ENCODE assay signal across 18 cellular contexts in the genomic region with DNA sequence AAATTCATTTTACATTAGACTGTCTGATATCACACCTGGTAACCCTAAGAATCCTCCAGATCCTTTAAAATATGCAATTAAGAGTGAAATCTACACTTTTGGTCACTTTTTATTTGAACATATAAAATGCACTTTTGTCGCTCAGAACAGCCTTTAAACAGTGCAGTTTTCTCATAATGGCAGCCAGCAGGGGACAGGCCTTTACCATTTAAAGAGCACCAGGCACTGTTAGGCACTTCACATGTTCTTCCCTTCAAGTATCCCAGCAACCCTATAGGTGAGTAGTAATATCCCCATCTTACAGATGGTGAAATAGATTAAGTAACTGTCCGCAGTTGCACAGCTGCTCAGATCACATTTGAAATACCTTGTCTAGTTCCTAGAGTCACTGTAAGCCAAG. TPM values are rescaled to one million over a fixed set of nuclear protein-coding genes. Genes with fewer than 3 reads are reported as not detected.
DNase-seq lines count a peak whose midpoint lies in the region; ATAC-seq and TF ChIP-seq lines count a peak whose summit lies in the region.
"Had no signal": no experiment of that assay in that cellular context is flagged by ENCODE, and none has a peak within 500 bp of the region (broad histone marks: within the 10 kb centered on the region; RNA-seq: fewer than 3 reads in every experiment).

No MANE protein-coding gene starts in this region.

- TF ChIP-seq CTCF in C4-2B (conservative IDR thresholded peaks at IDR 0.05) = peak; percentile 8; the same call in 1 of the 2 replicates
- TF ChIP-seq CTCF in mammary epithelial cell (conservative IDR thresholded peaks at IDR 0.05 in 1 of 2, IDR thresholded peaks at IDR 0.05 in 1 of 2; ENCODE audit: extremely low read depth in 1 of 2, insufficient read depth in 1 of 2, low read depth in 1 of 2, low read length in 2 of 2) = peak; percentile 6 to 18
- peak; percentile 29 for TF ChIP-seq CTCF in neural progenitor cell (IDR thresholded peaks at IDR 0.05)
- no peak for TF ChIP-seq CTCF in psoas muscle (IDR thresholded peaks at IDR 0.05)
- no peak for TF ChIP-seq CTCF in esophagus squamous epithelium (IDR thresholded peaks at IDR 0.05)

- TF ChIP-seq POLR2A in esophagus squamous epithelium (IDR thresholded peaks at IDR 0.05) = no peak

- no peaks in the 10 kb centered on the region for H4K20me1 ChIP-seq in mammary epithelial cell (ENCODE audit: insufficient read depth, low read length)
- H4K20me1 ChIP-seq in neural progenitor cell (ENCODE audit: low read depth) = no peaks in the 10 kb centered on the region

- DNase-seq in mammary epithelial cell (no peak), neural progenitor cell (ENCODE audit: low spot score) (no peak), OCI-M2 (lab: John Stamatoyannopoulos, UW; ENCODE audit: unreplicated experiment) (no peak), psoas muscle (no peak), esophagus squamous epithelium (lab: John Stamatoyannopoulos, UW) (no peak)
- DNase-seq: activated CD8-positive, alpha-beta memory T cell treated with anti-CD3 and anti-CD28 coated beads for 24 hours; colonic mucosa; kidney glomerular epithelial cell; naive thymus-derived CD8-positive, alpha-beta T cell; NCI-H1436; NCI-H2171 treated with DMSO at 0.1 percent for 48 hours; NCI-H748 treated with DMSO at 0.1 percent for 48 hours; OCI-M1; stimulated activated naive CD8-positive, alpha-beta T cell treated with anti-CD3 and anti-CD28 coated beads, Interleukin-15, amount 100 ng/mL, for 72 hours; transverse colon had no signal

- H3K9ac ChIP-seq in mammary epithelial cell (ENCODE audit: insufficient read depth, low read length) (no peak overlapping the region), neural progenitor cell (no peak overlapping the region)

- H3K36me3 ChIP-seq in mammary epithelial cell (ENCODE audit: insufficient read depth, low read length) (no peaks in the 10 kb centered on the region), neural progenitor cell (no peaks in the 10 kb centered on the region), psoas muscle (ENCODE audit: insufficient read depth in 1 of 2, low read depth in 1 of 2) (no peaks in the 10 kb centered on the region), esophagus squamous epithelium (no peaks in the 10 kb centered on the region)
- H3K36me3 ChIP-seq: colonic mucosa, transverse colon had no signal

- dilution Hi-C loops in mammary epithelial cell (cut with HindIII; ENCODE audit: low sequenced_read_pairs) = no loop called here

- H3K27ac ChIP-seq in C4-2B = no peak overlapping the region
- no peak overlapping the region for H3K27ac ChIP-seq in mammary epithelial cell (ENCODE audit: insufficient read depth, low read depth, low read length)
- no peak overlapping the region for H3K27ac ChIP-seq in neural progenitor cell
- no peak overlapping the region for H3K27ac ChIP-seq in psoas muscle
- H3K27ac ChIP-seq in esophagus squamous epithelium = no peak overlapping the region
- H3K27ac ChIP-seq: colonic mucosa, transverse colon had no signal

- H3K4me3 ChIP-seq in mammary epithelial cell (replicated peaks in 1 of 3; ENCODE audit: insufficient read depth in 1 of 3, low read depth in 2 of 3, low read length in 3 of 3) (no peak overlapping the region), neural progenitor cell (no peak overlapping the region), psoas muscle (no peak overlapping the region), esophagus squamous epithelium (no peak overlapping the region)
- H3K4me3 ChIP-seq: colonic mucosa, transverse colon had no signal

- WGBS in mammary epithelial cell (ENCODE audit: low coverage, missing lambda C conversion rate) = 97% methylated on average over 2 of the region's 2 CpGs
- WGBS in psoas muscle, 3 donors = 91 to 97% (median 91%) methylated on average over 2 of the region's 2 CpGs
- WGBS in esophagus squamous epithelium, 2 donors = 94 to 100% methylated on average over 2 of the region's 2 CpGs

- H3K79me2 ChIP-seq in mammary epithelial cell (ENCODE audit: insufficient read depth, low read length) (no peaks in the 10 kb centered on the region), neural progenitor cell (ENCODE audit: low read depth) (no peaks in the 10 kb centered on the region)

- H3K27ac Mint-ChIP-seq in neural progenitor cell = no peak overlapping the region
- H3K27ac Mint-ChIP-seq: activated naive CD4-positive, alpha-beta T cell treated with anti-CD3 and anti-CD28 coated beads, Interleukin-2, amount 50 U/mL, for 72 hours; naive thymus-derived CD8-positive, alpha-beta T cell; stimulated activated naive CD8-positive, alpha-beta T cell treated with anti-CD3 and anti-CD28 coated beads, Interleukin-15, amount 100 ng/mL, for 72 hours had no signal

- H3K27me3 ChIP-seq in mammary epithelial cell (ENCODE audit: insufficient read depth, low read length) (no peaks in the 10 kb centered on the region), neural progenitor cell (no peaks in the 10 kb centered on the region), psoas muscle (ENCODE audit: insufficient read depth in 3 of 3, low read length in 2 of 3) (peaks cover 0 to 2% (median 0%) of the 10 kb centered on the region in 3 donors), esophagus squamous epithelium (peaks cover 0 to 11% (median 0%) of the 10 kb centered on the region in 4 donors)
- H3K27me3 ChIP-seq: colonic mucosa, transverse colon had no signal

- H3K27me3 Mint-ChIP-seq in neural progenitor cell (ENCODE audit: insufficient read depth, low read depth) = peaks cover 2% of the 10 kb centered on the region

- CTCF ChIA-PET in mammary epithelial cell (lab: Charles Lee; ENCODE audit: low non-redundant PET) = no interaction called here

- H3K36me3 Mint-ChIP-seq in neural progenitor cell = no peaks in the 10 kb centered on the region
- H3K36me3 Mint-ChIP-seq: activated naive CD4-positive, alpha-beta T cell treated with anti-CD3 and anti-CD28 coated beads, Interleukin-2, amount 50 U/mL, for 72 hours; naive thymus-derived CD8-positive, alpha-beta T cell had no signal

- no peak for TF ChIP-seq EP300 in Ishikawa (IDR thresholded peaks at IDR 0.05; ENCODE audit: borderline replicate concordance)

- no TSS peak for BruUV-seq in mammary epithelial cell (replicated peaks; lab: Mats Ljungman, UMichigan)

- no peaks in the 10 kb centered on the region for H3K9me3 ChIP-seq in mammary epithelial cell (replicated peaks; ENCODE audit: insufficient read depth, low read length)
- H3K9me3 ChIP-seq in neural progenitor cell (ENCODE audit: low read depth) = no peaks in the 10 kb centered on the region
- no peaks in the 10 kb centered on the region for H3K9me3 ChIP-seq in psoas muscle
- H3K9me3 ChIP-seq in esophagus squamous epithelium = no peaks in the 10 kb centered on the region
- H3K9me3 ChIP-seq: colonic mucosa, transverse colon had no signal

- peak; percentile 28; the same call in 1 of the 2 replicates for TF ChIP-seq RAD21 in Ishikawa (IDR thresholded peaks at IDR 0.05; ENCODE audit: low read depth)

- H3K4me2 ChIP-seq in mammary epithelial cell (ENCODE audit: insufficient read depth, low read depth, low read length) (no peak overlapping the region), neural progenitor cell (no peak overlapping the region)

- H3K9me3 Mint-ChIP-seq in neural progenitor cell = no peaks in the 10 kb centered on the region
- H3K9me3 Mint-ChIP-seq: activated naive CD4-positive, alpha-beta T cell treated with anti-CD3 and anti-CD28 coated beads, Interleukin-2, amount 50 U/mL, for 72 hours; naive thymus-derived CD8-positive, alpha-beta T cell; stimulated activated naive CD8-positive, alpha-beta T cell treated with anti-CD3 and anti-CD28 coated beads, Interleukin-15, amount 100 ng/mL, for 72 hours had no signal

- in situ Hi-C loops in mammary epithelial cell (cut with MboI; ENCODE audit: low sequenced_read_pairs in 2 of 2) = loop anchor here in 1 of 2 donors (10.0 kb wide), 1 partner anchor 259 kb away; no protein-coding TSS in a partner anchor

- H3F3A ChIP-seq in neural progenitor cell (ENCODE audit: low read depth) = no peaks in the 10 kb centered on the region

- no peak overlapping the region for H2AFZ ChIP-seq in mammary epithelial cell (ENCODE audit: low read depth, low read length)
- no peak overlapping the region for H2AFZ ChIP-seq in neural progenitor cell (replicated peaks)

- H3K4me1 Mint-ChIP-seq in neural progenitor cell = peaks cover 2% of the 10 kb centered on the region
- H3K4me1 Mint-ChIP-seq: stimulated activated naive CD8-positive, alpha-beta T cell treated with anti-CD3 and anti-CD28 coated beads, Interleukin-15, amount 100 ng/mL, for 72 hours had no signal

- intact Hi-C loops in mammary epithelial cell (cut with micrococcal nuclease) (loop anchor here (2.0 kb wide), 1 partner anchor 249 kb away; no protein-coding TSS in a partner anchor), psoas muscle (cut with DNase I) (no loop called here), esophagus squamous epithelium (cut with DNase I) (no loop called here)

- H3K4me1 ChIP-seq in mammary epithelial cell (ENCODE audit: insufficient read depth, low read length) (no peaks in the 10 kb centered on the region), neural progenitor cell (no peaks in the 10 kb centered on the region), psoas muscle (no peaks in the 10 kb centered on the region), esophagus squamous epithelium (no peaks in the 10 kb centered on the region)
- H3K4me1 ChIP-seq: colonic mucosa, transverse colon had no signal

- ATAC-seq in psoas muscle = no peak
- ATAC-seq: activated naive CD4-positive, alpha-beta T cell treated with anti-CD3 and anti-CD28 coated beads, Interleukin-2, amount 50 U/mL, for 72 hours; naive thymus-derived CD8-positive, alpha-beta T cell; stimulated activated naive CD8-positive, alpha-beta T cell treated with anti-CD3 and anti-CD28 coated beads, Interleukin-15, amount 100 ng/mL, for 72 hours had no signal

- no peak overlapping the region for H3K4me3 Mint-ChIP-seq in neural progenitor cell
- H3K4me3 Mint-ChIP-seq: naive thymus-derived CD8-positive, alpha-beta T cell; stimulated activated naive CD8-positive, alpha-beta T cell treated with anti-CD3 and anti-CD28 coated beads, Interleukin-15, amount 100 ng/mL, for 72 hours had no signal

TF ChIP-seq in Ishikawa, 13 proteins besides CTCF, POLR2A, EP300 and RAD21 (continues in another document):
- no peak for TF ChIP-seq NFIC (IDR thresholded peaks at IDR 0.05)
- no peak for TF ChIP-seq EGR1 (IDR thresholded peaks at IDR 0.05)

RNA-seq across cellular contexts. Expression of gene SAMD4A, which starts 11.3 kb away (rescaled TPM):
- total RNA-seq in mammary epithelial cell = 10 to 100 TPM; 42.0 to 48.8 TPM
- 5.6 TPM for polyA plus RNA-seq in mammary epithelial cell
- polyA minus RNA-seq in mammary epithelial cell = 61.9 TPM
- total RNA-seq in neural progenitor cell (ENCODE audit: low replicate concordance) = 4.3 and 4.6 TPM in 2 replicates
- 100 to 1,000 TPM in 1 of 4 donors, 10 to 100 TPM in 3; 66.7 to 139 (median 76.3) TPM for total RNA-seq in psoas muscle
- polyA plus RNA-seq in psoas muscle = 10 to 100 TPM in 2 of 3 donors, 1 to 10 TPM in 1; 9.6 to 67.9 (median 22.1) TPM
- total RNA-seq in esophagus squamous epithelium = 10 to 100 TPM in 1 of 4 donors, 1 to 10 TPM in 3; 2.9 to 19.5 (median 3.9) TPM
- polyA plus RNA-seq: naive thymus-derived CD8-positive, alpha-beta T cell had no signal

RNA-seq across cellular contexts. Expression of gene CGRRF1, which starts 45.9 kb away (rescaled TPM):
- total RNA-seq in mammary epithelial cell (10 to 100 TPM; 14.3 to 16.4 TPM), neural progenitor cell (ENCODE audit: low replicate concordance) (29.6 and 36.1 TPM in 2 replicates), psoas muscle (10 to 100 TPM; 14.1 to 25.8 (median 22.7) TPM), esophagus squamous epithelium (10 to 100 TPM in 2 of 4 donors, 1 to 10 TPM in 2; 2.5 to 13.9 (median 10.3) TPM)
- polyA plus RNA-seq in mammary epithelial cell (6.7 TPM), psoas muscle (10 to 100 TPM; 21.0 to 41.9 (median 21.6) TPM)
- not detected for polyA minus RNA-seq in mammary epithelial cell

Comparison
In these comparisons a context has a peak if more than half of its experiments do, and no peak if none do; other contexts are left out.
1. CTCF ChIP-seq: peak in C4-2B (single experiment), mammary epithelial cell (2 of 2) and neural progenitor cell (single experiment); none in psoas muscle (single experiment) and esophagus squamous epithelium (0 of 6).